23 cellular contexts compared by ENCODE assay signal in the genomic region with DNA sequence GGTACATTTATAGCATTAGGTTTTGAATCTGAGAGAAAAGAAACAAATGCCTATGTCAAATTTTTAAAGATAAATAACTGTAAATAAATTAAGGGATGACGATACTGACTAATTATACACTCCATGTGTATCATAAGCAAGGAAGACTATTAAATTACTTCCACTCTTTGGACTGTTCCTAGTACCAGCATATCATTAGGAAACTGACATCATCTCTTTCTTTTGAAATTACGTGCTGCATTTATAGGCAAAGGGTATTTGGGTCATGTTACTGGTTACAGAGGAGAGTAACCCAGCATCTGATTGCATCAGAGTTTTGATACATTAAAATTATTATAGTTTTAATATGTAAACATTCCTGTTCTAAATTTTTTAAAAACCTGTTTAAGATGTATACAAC.
DNase-seq lines count a peak whose midpoint lies in the region; ATAC-seq, FAIRE-seq and TF ChIP-seq lines count a peak whose summit lies in the region.
"Had no signal": no experiment of that assay in that cellular context is flagged by ENCODE, and none has a peak within 500 bp of the region (broad histone marks: within the 10 kb centered on the region; RNA-seq: fewer than 3 reads in every experiment).

No MANE protein-coding gene starts in this region.

- DNase-seq in DMS 273 (lab: John Stamatoyannopoulos, UW; ENCODE audit: unreplicated experiment) (peak; percentile 41), DMS 273 treated with DMSO at 0.1 percent for 48 hours (lab: John Stamatoyannopoulos, UW) (no peak), A673 (ENCODE audit: low spot score) (peak; percentile 23), PC-3 (peak; percentile 29), GF-D8 (lab: John Stamatoyannopoulos, UW) (no peak)
- no peak for DNase-seq in activated effector memory CD4-positive, alpha-beta T cell treated with Interleukin-2 at 50 U/mL for 16 hours
- DNase-seq: CD8-positive, alpha-beta T cell; GOT3; HCEC 1CT; IMR-90; NCI-H1105 treated with DMSO at 0.1 percent for 48 hours; NCI-H2081; NCI-H2227 treated with DMSO at 0.1 percent for 48 hours; NCI-H510A; NCI-H774 had no signal

- 0 out of 2 replicates have a peak, but pooled peaks have one; percentile 12 for ATAC-seq in PC-3
- ATAC-seq in HG03432 (IDR thresholded peaks at IDR 0.05; ENCODE audit: unreplicated experiment), result no peak
- ATAC-seq: CD8-positive, alpha-beta T cell had no signal

- H3K9ac ChIP-seq in PC-3 (ENCODE audit: low read length), result no peak overlapping the region
- H3K9ac ChIP-seq: BLaER1 treated with 17β-estradiol and CSF1 and Interleukin-3, amounts not matched to agents 10 nM and 100 nM; KMS-11 had no signal

- BruUV-seq in A673 (replicated peaks; lab: Mats Ljungman, UMichigan), result no TSS peak
- BruUV-seq in PC-3 (replicated peaks; lab: Mats Ljungman, UMichigan), result no TSS peak

- H3K9me3 ChIP-seq in A673 (ENCODE audit: low read depth, low read length, poor library complexity, severe bottlenecking) (no peaks in the 10 kb centered on the region), PC-3 (ENCODE audit: low read length) (no peaks in the 10 kb centered on the region)
- H3K9me3 ChIP-seq: BLaER1 treated with 17β-estradiol and CSF1 and Interleukin-3, amounts not matched to agents 10 nM and 100 nM had no signal

- H3K4me1 ChIP-seq in A673 (ENCODE audit: insufficient read depth, low read length, poor library complexity, severe bottlenecking), result peaks cover 22% of the 10 kb centered on the region
- peaks cover 61% of the 10 kb centered on the region for H3K4me1 ChIP-seq in PC-3 (ENCODE audit: insufficient read depth, low read length)

- intact Hi-C loops in A673 (cut with micrococcal nuclease; ENCODE audit: unreplicated experiment), result no loop called here
- intact Hi-C loops in PC-3 (cut with micrococcal nuclease), result no loop called here

- H3K27ac ChIP-seq in A673 (ENCODE audit: low read depth, low read length, poor library complexity, severe bottlenecking), result no peak overlapping the region
- H3K27ac ChIP-seq in PC-3 (ENCODE audit: low read length), result peak overlapping the region; percentile 85; the same call in 1 of the 2 replicates
- H3K27ac ChIP-seq: 22Rv1; BLaER1 treated with 17β-estradiol and CSF1 and Interleukin-3, amounts not matched to agents 10 nM and 100 nM; KMS-11 had no signal

- H3K27me3 ChIP-seq in A673 (replicated peaks; ENCODE audit: insufficient read depth, low read depth, low read length, poor library complexity), result no peaks in the 10 kb centered on the region
- no peaks in the 10 kb centered on the region for H3K27me3 ChIP-seq in PC-3 (ENCODE audit: low read length)
- H3K27me3 ChIP-seq: BLaER1 treated with 17β-estradiol and CSF1 and Interleukin-3, amounts not matched to agents 10 nM and 100 nM had no signal

- H3K4me2 ChIP-seq in PC-3 (ENCODE audit: low read length), result no peak overlapping the region
- H3K4me2 ChIP-seq: BLaER1 treated with 17β-estradiol and CSF1 and Interleukin-3, amounts not matched to agents 10 nM and 100 nM had no signal

- TF ChIP-seq CTCF in A673 (conservative IDR thresholded peaks at IDR 0.05; ENCODE audit: low read depth, low read length), result no peak
- TF ChIP-seq CTCF in PC-3 (conservative IDR thresholded peaks at IDR 0.05; ENCODE audit: low read depth, low read length), result no peak

- H4K20me1 ChIP-seq in PC-3 (ENCODE audit: low read length), result no peaks in the 10 kb centered on the region
- H4K20me1 ChIP-seq: BLaER1 treated with 17β-estradiol and CSF1 and Interleukin-3, amounts not matched to agents 10 nM and 100 nM had no signal

- H3K9me2 ChIP-seq in PC-3 (replicated peaks; ENCODE audit: low read length), result no peaks in the 10 kb centered on the region

- no peaks in the 10 kb centered on the region for H3F3A ChIP-seq in PC-3 (ENCODE audit: low read length, unreplicated experiment)

- peak; percentile 5 for FAIRE-seq in islet of Langerhans (lab: Jason Lieb, UNC)
- FAIRE-seq: G401.6, GM18507, RCC 7860 had no signal

- POLR2A ChIA-PET in A673 (lab: Charles Lee; ENCODE audit: low non-redundant PET) (no interaction called here), PC-3 (lab: Charles Lee; ENCODE audit: unreplicated experiment) (no interaction called here)

- H3K36me3 ChIP-seq in A673 (ENCODE audit: insufficient read depth, low read length, poor library complexity, severe bottlenecking), result no peaks in the 10 kb centered on the region
- no peaks in the 10 kb centered on the region for H3K36me3 ChIP-seq in PC-3 (ENCODE audit: low read depth, low read length)
- H3K36me3 ChIP-seq: BLaER1 treated with 17β-estradiol and CSF1 and Interleukin-3, amounts not matched to agents 10 nM and 100 nM had no signal

- CTCF ChIA-PET in A673 (lab: Charles Lee) (no interaction called here), PC-3 (lab: Charles Lee) (no interaction called here)

- no peaks in the 10 kb centered on the region for H3K79me2 ChIP-seq in PC-3 (ENCODE audit: low read length)

- H2AFZ ChIP-seq in PC-3 (ENCODE audit: low read length), result no peak overlapping the region

- H3K4me3 ChIP-seq in A673 (ENCODE audit: low read depth, low read length, poor library complexity, severe bottlenecking), result no peak overlapping the region
- no peak overlapping the region for H3K4me3 ChIP-seq in PC-3 (ENCODE audit: low read length)
- H3K4me3 ChIP-seq: BLaER1 treated with 17β-estradiol and CSF1 and Interleukin-3, amounts not matched to agents 10 nM and 100 nM had no signal

Comparison
In these comparisons a context has a peak if more than half of its experiments do, and no peak if none do; other contexts are left out.
1. DNase-seq: peak in DMS 273 (single experiment), A673 (single experiment) and PC-3 (single experiment); none in DMS 273 treated with DMSO at 0.1 percent for 48 hours (single experiment), GF-D8 (single experiment) and activated effector memory CD4-positive, alpha-beta T cell treated with Interleukin-2 at 50 U/mL for 16 hours (single experiment).